In genomic region chr19:543912-544608, GRCh38 we compare ENCODE assay signal across 7 cellular contexts. TPM values are rescaled to one million over a fixed set of nuclear protein-coding genes. Genes with fewer than 3 reads are reported as not detected.
DNase-seq lines count a peak whose midpoint lies in the region; ATAC-seq and TF ChIP-seq lines count a peak whose summit lies in the region.

GZMM (plus strand) TSS chr19:544053; CDS start chr19:544072, 19 bp downstream.

- no peaks in the 10 kb centered on the region for H3K27me3 ChIP-seq in psoas muscle (ENCODE audit: insufficient read depth in 3 of 3, low read length in 2 of 3)

- peak in 3 of 4 experiments; percentile 25 to 64 (median 61) for DNase-seq in activated CD4-positive, CD25-positive, alpha-beta regulatory T cell (lab: John Stamatoyannopoulos, UW)
- DNase-seq in activated naive CD4-positive, alpha-beta T cell (lab: John Stamatoyannopoulos, UW): peak; percentile 19 to 74 (median 51)
- DNase-seq in psoas muscle (no peak), type B pancreatic cell (ENCODE audit: extremely low spot score, unreplicated experiment) (no peak), NCI-H748 (lab: John Stamatoyannopoulos, UW; ENCODE audit: unreplicated experiment) (no peak), DMS53 treated with DMSO at 0.1 percent for 48 hours (lab: John Stamatoyannopoulos, UW; ENCODE audit: unreplicated experiment) (no peak)

- no peaks in the 10 kb centered on the region for H3K36me3 Mint-ChIP-seq in type B pancreatic cell

- H3K36me3 ChIP-seq in psoas muscle (ENCODE audit: insufficient read depth in 1 of 2, low read depth in 1 of 2): peaks cover 0 to 33% of the 10 kb centered on the region in 2 donors

- no peaks in the 10 kb centered on the region for H3K4me1 Mint-ChIP-seq in type B pancreatic cell (ENCODE audit: unreplicated experiment)

- ATAC-seq in psoas muscle (peak in 3 of 4 donors; percentile 23 to 34 (median 34)), GM18907 (IDR thresholded peaks at IDR 0.05; ENCODE audit: unreplicated experiment) (no peak)

- no peaks in the 10 kb centered on the region for H3K9me3 Mint-ChIP-seq in type B pancreatic cell

- H3K4me3 ChIP-seq in psoas muscle: no peak within 1 kb of the TSS

- H3K4me1 ChIP-seq in psoas muscle: no peaks in the 10 kb centered on the region

- intact Hi-C loops in psoas muscle (cut with DNase I): no loop called here

- peak within 1 kb of the TSS; percentile 16 for H3K27ac Mint-ChIP-seq in type B pancreatic cell

- no peak within 1 kb of the TSS for H3K27ac ChIP-seq in psoas muscle

- no peaks in the 10 kb centered on the region for H3K27me3 Mint-ChIP-seq in type B pancreatic cell

- no peak within 1 kb of the TSS for H3K4me3 Mint-ChIP-seq in type B pancreatic cell

- H3K9me3 ChIP-seq in psoas muscle: no peaks in the 10 kb centered on the region

- 47 to 57% (median 53%) methylated on average over 28 to 31 of the region's 31 CpGs for WGBS in psoas muscle, 3 donors

- TF ChIP-seq CTCF in psoas muscle (IDR thresholded peaks at IDR 0.05): no peak
- no peak for TF ChIP-seq CTCF in type B pancreatic cell (conservative IDR thresholded peaks at IDR 0.05)

RNA-seq across cellular contexts. Expression of gene GZMM, which starts in this region (rescaled TPM):
- total RNA-seq in psoas muscle (not detected), type B pancreatic cell (ENCODE audit: low replicate concordance) (0.34 TPM in 1 of 2 replicates, not detected in the other)
- polyA plus RNA-seq in psoas muscle: under 1 TPM; 0.11 to 0.23 (median 0.14) TPM

Comparison
In these comparisons a context has a peak if more than half of its experiments do, and no peak if none do; other contexts are left out.
1. Peak in ATAC-seq in psoas muscle; RNA of the gene not detected or under 1 TPM.
2. DNase-seq: peak in activated CD4-positive, CD25-positive, alpha-beta regulatory T cell (3 of 4) and activated naive CD4-positive, alpha-beta T cell (4 of 4); none in psoas muscle (0 of 2), type B pancreatic cell (single experiment), NCI-H748 (single experiment) and DMS53 treated with DMSO at 0.1 percent for 48 hours (single experiment).